In genomic region chr10:119538632-119539358, GRCh38 we compare ENCODE assay signal across 8 cellular contexts. TPM values are rescaled to one million over a fixed set of nuclear protein-coding genes. Genes with fewer than 3 reads are reported as not detected.
DNase-seq lines count a peak whose midpoint lies in the region; TF ChIP-seq lines count a peak whose summit lies in the region.

No MANE protein-coding gene starts in this region.

- no peaks in the 10 kb centered on the region for H3K9me3 ChIP-seq in thymus (ENCODE audit: control insufficient read depth)

- peak; percentile 55 for TF ChIP-seq POLR2A in erythroblast (IDR thresholded peaks at IDR 0.05; ENCODE audit: low read length)

- DNase-seq in activated gamma-delta T cell treated with Interleukin-2 at 50 U/mL for 16 hours = peak; percentile 35
- no peak for DNase-seq in activated gamma-delta T cell (lab: John Stamatoyannopoulos, UW)
- DNase-seq in activated CD4-positive, alpha-beta T cell treated with anti-CD3 and anti-CD28 coated beads, Interleukin-2, amount 50 U/mL, for 1 hour = peak; percentile 38
- DNase-seq in erythroblast (lab: John Stamatoyannopoulos, UW) = peak; percentile 91 to 96
- no peak for DNase-seq in DMS53 (lab: John Stamatoyannopoulos, UW)
- no peak for DNase-seq in D341Med (ENCODE audit: low spot score)
- no peak for DNase-seq in NCI-H2029 (lab: John Stamatoyannopoulos, UW)

- H3K4me1 ChIP-seq in thymus (ENCODE audit: control insufficient read depth, insufficient read depth, low read length) = peaks cover 44% of the 10 kb centered on the region

- H3K27me3 ChIP-seq in thymus (ENCODE audit: control insufficient read depth, insufficient read depth) = no peaks in the 10 kb centered on the region

- WGBS in thymus = 76% methylated on average over 9 of the region's 9 CpGs

- peak overlapping the region; percentile 31 for H3K4me3 ChIP-seq in thymus (ENCODE audit: low read length)

- peaks cover 10% of the 10 kb centered on the region for H3K36me3 ChIP-seq in thymus (ENCODE audit: control insufficient read depth, insufficient read depth)

- peak overlapping the region; percentile 62 for H3K27ac ChIP-seq in thymus (ENCODE audit: low read depth)

RNA-seq across cellular contexts. Expression of gene RGS10, which starts 3.7 kb away (rescaled TPM):
- polyA plus RNA-seq in thymus = 304 TPM

RNA-seq across cellular contexts. Expression of gene TIAL1, which starts 58.0 kb away (rescaled TPM):
- polyA plus RNA-seq in thymus = 128 TPM

Comparison
In these comparisons a context has a peak if more than half of its experiments do, and no peak if none do; other contexts are left out.
1. DNase-seq: peak in activated gamma-delta T cell treated with Interleukin-2 at 50 U/mL for 16 hours (single experiment), activated CD4-positive, alpha-beta T cell treated with anti-CD3 and anti-CD28 coated beads, Interleukin-2, amount 50 U/mL, for 1 hour (single experiment) and erythroblast (2 of 2); none in activated gamma-delta T cell (single experiment), DMS53 (single experiment), D341Med (single experiment) and NCI-H2029 (single experiment).